Comparison of ENCODE assay signal across 13 cellular contexts in the genomic region with DNA sequence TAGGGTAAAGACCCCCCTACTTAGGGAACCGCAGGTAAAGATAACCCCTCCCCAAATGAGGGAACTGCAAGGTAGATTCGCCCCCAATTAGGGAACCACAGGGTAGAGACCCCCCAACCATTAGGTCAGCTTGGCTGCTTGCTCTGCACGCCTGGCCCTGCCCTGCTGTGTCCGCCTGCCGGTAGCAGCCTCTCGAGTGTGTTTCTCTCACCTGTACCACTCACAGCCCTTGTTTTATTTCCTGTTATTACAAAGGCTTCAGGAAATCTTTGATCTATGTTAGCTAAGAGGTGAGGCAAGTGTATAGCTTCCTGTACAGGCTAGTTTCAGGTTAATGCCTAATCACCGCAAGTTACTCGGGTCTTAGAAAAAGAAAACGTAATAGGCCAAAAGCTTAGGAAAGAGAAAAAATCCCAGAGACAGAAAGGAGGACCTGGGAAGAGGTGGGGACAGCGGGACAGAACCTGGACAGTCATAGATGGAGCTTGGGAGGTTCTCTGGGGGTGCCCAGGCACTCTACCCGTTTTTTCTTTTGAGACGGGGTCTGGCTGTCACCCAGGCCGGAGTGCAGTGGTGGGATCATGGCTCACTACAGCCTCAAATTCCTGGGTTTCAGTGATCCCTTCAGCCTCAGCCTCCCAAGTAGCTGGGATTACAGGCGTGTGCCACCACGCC. TPM values are rescaled to one million over a fixed set of nuclear protein-coding genes. Genes with fewer than 3 reads are reported as not detected.
A peak's percentile ranks its signal among the peaks of the same experiment; 100 is the strongest.
DNase-seq lines count a peak whose midpoint lies in the region; ATAC-seq and TF ChIP-seq lines count a peak whose summit lies in the region.
"Had no signal": no experiment of that assay in that cellular context is flagged by ENCODE, and none has a peak within 500 bp of the region (broad histone marks: within the 10 kb centered on the region; RNA-seq: fewer than 3 reads in every experiment).

No MANE protein-coding gene starts in this region.

- no peak overlapping the region for H2AFZ ChIP-seq in osteoblast (ENCODE audit: low read length)

- DNase-seq in activated CD4-positive, alpha-beta T cell treated with anti-CD3 and anti-CD28 coated beads, Interleukin-2, amount 10 ng/mL, durations not matched to agents 24 days and 14 days: peak; percentile 80
- DNase-seq in activated naive CD8-positive, alpha-beta T cell treated with anti-CD3 and anti-CD28 coated beads for 36 hours: peak; percentile 21
- DNase-seq in osteoblast (ENCODE audit: insufficient read length, low spot score, missing footprints) (peak; percentile 82), NCI-H446 (lab: John Stamatoyannopoulos, UW) (no peak), dermis blood vessel endothelial cell (no peak), COR-L47 (lab: John Stamatoyannopoulos, UW) (no peak)
- DNase-seq: activated B cell treated with CpG ODN at 0.5 μM for 24 hours, brain microvascular endothelial cell, NCI-H446 treated with DMSO at 0.1 percent for 48 hours had no signal

- H3K36me3 ChIP-seq in osteoblast (ENCODE audit: insufficient read depth, low read length): peaks cover 87% of the 10 kb centered on the region

- H3K27ac Mint-ChIP-seq in IgD-negative memory B cell: peak overlapping the region in 1 of 3 donors; percentile 91
- peak overlapping the region; percentile 86 for H3K27ac Mint-ChIP-seq in activated CD4-positive, alpha-beta T cell treated with anti-CD3 and anti-CD28 coated beads, Interleukin-2, amount 10 ng/mL, durations not matched to agents 24 days and 14 days
- H3K27ac Mint-ChIP-seq in activated naive CD8-positive, alpha-beta T cell treated with anti-CD3 and anti-CD28 coated beads for 36 hours: peak overlapping the region; percentile 92
- H3K27ac Mint-ChIP-seq: activated B cell treated with CpG ODN at 0.5 μM for 24 hours had no signal

- no peaks in the 10 kb centered on the region for H3K27me3 Mint-ChIP-seq in IgD-negative memory B cell
- no peaks in the 10 kb centered on the region for H3K27me3 Mint-ChIP-seq in activated CD4-positive, alpha-beta T cell treated with anti-CD3 and anti-CD28 coated beads, Interleukin-2, amount 10 ng/mL, durations not matched to agents 24 days and 14 days
- H3K27me3 Mint-ChIP-seq in activated naive CD8-positive, alpha-beta T cell treated with anti-CD3 and anti-CD28 coated beads for 36 hours: no peaks in the 10 kb centered on the region
- H3K27me3 Mint-ChIP-seq: activated B cell treated with CpG ODN at 0.5 μM for 24 hours had no signal

- H3K4me2 ChIP-seq in osteoblast (ENCODE audit: insufficient read depth, low read length): no peak overlapping the region

- no peaks in the 10 kb centered on the region for H3K27me3 ChIP-seq in osteoblast (ENCODE audit: insufficient read depth, low read length)
- H3K27me3 ChIP-seq: brain microvascular endothelial cell, right atrium auricular region had no signal

- H3K79me2 ChIP-seq in osteoblast (ENCODE audit: insufficient read depth, low read length): no peaks in the 10 kb centered on the region

- H3K4me1 Mint-ChIP-seq in IgD-negative memory B cell: peaks cover 0 to 6% (median 3%) of the 10 kb centered on the region in 3 donors
- H3K4me1 Mint-ChIP-seq in activated CD4-positive, alpha-beta T cell treated with anti-CD3 and anti-CD28 coated beads, Interleukin-2, amount 10 ng/mL, durations not matched to agents 24 days and 14 days: peaks cover 18% of the 10 kb centered on the region
- H3K4me1 Mint-ChIP-seq in activated naive CD8-positive, alpha-beta T cell treated with anti-CD3 and anti-CD28 coated beads for 36 hours: peaks cover 27% of the 10 kb centered on the region
- H3K4me1 Mint-ChIP-seq: activated B cell treated with CpG ODN at 0.5 μM for 24 hours had no signal

- no peak overlapping the region for H3K27ac ChIP-seq in osteoblast (ENCODE audit: low read depth, low read length)
- H3K27ac ChIP-seq: brain microvascular endothelial cell, C4-2B, right atrium auricular region had no signal

- H3K4me3 Mint-ChIP-seq in IgD-negative memory B cell: peak overlapping the region in 3 of 4 donors; percentile 6 to 86 (median 54)
- H3K4me3 Mint-ChIP-seq in activated CD4-positive, alpha-beta T cell treated with anti-CD3 and anti-CD28 coated beads, Interleukin-2, amount 10 ng/mL, durations not matched to agents 24 days and 14 days: peak overlapping the region; percentile 69
- peak overlapping the region; percentile 52 for H3K4me3 Mint-ChIP-seq in activated naive CD8-positive, alpha-beta T cell treated with anti-CD3 and anti-CD28 coated beads for 36 hours
- H3K4me3 Mint-ChIP-seq: activated B cell treated with CpG ODN at 0.5 μM for 24 hours had no signal

- H3K36me3 Mint-ChIP-seq in IgD-negative memory B cell: peaks cover 1% of the 10 kb centered on the region
- H3K36me3 Mint-ChIP-seq in activated CD4-positive, alpha-beta T cell treated with anti-CD3 and anti-CD28 coated beads, Interleukin-2, amount 10 ng/mL, durations not matched to agents 24 days and 14 days (ENCODE audit: low read depth): peaks cover 70% of the 10 kb centered on the region
- peaks cover 52% of the 10 kb centered on the region for H3K36me3 Mint-ChIP-seq in activated naive CD8-positive, alpha-beta T cell treated with anti-CD3 and anti-CD28 coated beads for 36 hours

- no peaks in the 10 kb centered on the region for H3K9me3 ChIP-seq in osteoblast (ENCODE audit: low read depth, low read length)
- H3K9me3 ChIP-seq: right atrium auricular region had no signal

- H3K4me3 ChIP-seq in osteoblast (ENCODE audit: insufficient read depth, low read length): no peak overlapping the region
- H3K4me3 ChIP-seq: right atrium auricular region had no signal

- no peaks in the 10 kb centered on the region for H4K20me1 ChIP-seq in osteoblast (ENCODE audit: insufficient read depth, low read length)

- no peaks in the 10 kb centered on the region for H3K9me3 Mint-ChIP-seq in IgD-negative memory B cell
- H3K9me3 Mint-ChIP-seq in activated CD4-positive, alpha-beta T cell treated with anti-CD3 and anti-CD28 coated beads, Interleukin-2, amount 10 ng/mL, durations not matched to agents 24 days and 14 days: no peaks in the 10 kb centered on the region
- no peaks in the 10 kb centered on the region for H3K9me3 Mint-ChIP-seq in activated naive CD8-positive, alpha-beta T cell treated with anti-CD3 and anti-CD28 coated beads for 36 hours
- H3K9me3 Mint-ChIP-seq: activated B cell treated with CpG ODN at 0.5 μM for 24 hours had no signal

- no peak for TF ChIP-seq CTCF in osteoblast (IDR thresholded peaks at IDR 0.05; ENCODE audit: extremely low read depth, low read depth, low read length)

- intact Hi-C loops in activated CD4-positive, alpha-beta T cell treated with anti-CD3 and anti-CD28 coated beads, Interleukin-2, amount 10 ng/mL, durations not matched to agents 24 days and 14 days (cut with micrococcal nuclease): no loop called here

- no peaks in the 10 kb centered on the region for H3K4me1 ChIP-seq in osteoblast (ENCODE audit: insufficient read depth, low read length)
- H3K4me1 ChIP-seq: right atrium auricular region had no signal

- ATAC-seq in HG03469 (IDR thresholded peaks at IDR 0.05; ENCODE audit: unreplicated experiment): no peak

RNA-seq across cellular contexts. Expression of gene EIF3G, which starts 23.1 kb away (rescaled TPM):
- 214 TPM for polyA plus RNA-seq in IgD-negative memory B cell
- 335 and 341 TPM in 2 replicates for total RNA-seq in activated CD4-positive, alpha-beta T cell treated with anti-CD3 and anti-CD28 coated beads, Interleukin-2, amount 10 ng/mL, durations not matched to agents 24 days and 14 days
- total RNA-seq in activated naive CD8-positive, alpha-beta T cell treated with anti-CD3 and anti-CD28 coated beads for 36 hours: 100 to 1,000 TPM; 287 to 293 TPM
- total RNA-seq in osteoblast: 226 and 252 TPM in 2 replicates
- 307 and 366 TPM in 2 replicates for total RNA-seq in dermis blood vessel endothelial cell

RNA-seq across cellular contexts. Expression of gene P2RY11, which starts 31.3 kb away (rescaled TPM):
- polyA plus RNA-seq in IgD-negative memory B cell: 3.3 TPM
- total RNA-seq in activated CD4-positive, alpha-beta T cell treated with anti-CD3 and anti-CD28 coated beads, Interleukin-2, amount 10 ng/mL, durations not matched to agents 24 days and 14 days: 61.1 and 62.5 TPM in 2 replicates
- total RNA-seq in activated naive CD8-positive, alpha-beta T cell treated with anti-CD3 and anti-CD28 coated beads for 36 hours: 10 to 100 TPM; 57.8 to 64.0 TPM
- total RNA-seq in osteoblast (2.1 and 2.2 TPM in 2 replicates), dermis blood vessel endothelial cell (2.6 and 4.6 TPM in 2 replicates)

RNA-seq across cellular contexts. Expression of gene PPAN, which starts 36.7 kb away (rescaled TPM):
- 37.5 TPM for polyA plus RNA-seq in IgD-negative memory B cell
- total RNA-seq in activated CD4-positive, alpha-beta T cell treated with anti-CD3 and anti-CD28 coated beads, Interleukin-2, amount 10 ng/mL, durations not matched to agents 24 days and 14 days: 222 and 232 TPM in 2 replicates
- 100 to 1,000 TPM; 214 to 227 TPM for total RNA-seq in activated naive CD8-positive, alpha-beta T cell treated with anti-CD3 and anti-CD28 coated beads for 36 hours
- 19.2 and 20.9 TPM in 2 replicates for total RNA-seq in osteoblast
- total RNA-seq in dermis blood vessel endothelial cell: 23.4 and 25.4 TPM in 2 replicates

RNA-seq across cellular contexts. Expression of gene ANGPTL6, which starts 40.4 kb away (rescaled TPM):
- 1.3 TPM for polyA plus RNA-seq in IgD-negative memory B cell
- total RNA-seq in activated CD4-positive, alpha-beta T cell treated with anti-CD3 and anti-CD28 coated beads, Interleukin-2, amount 10 ng/mL, durations not matched to agents 24 days and 14 days: 9.9 and 11.4 TPM in 2 replicates
- total RNA-seq in activated naive CD8-positive, alpha-beta T cell treated with anti-CD3 and anti-CD28 coated beads for 36 hours: 1 to 10 TPM; 8.5 to 9.8 TPM
- not detected in 2 replicates for total RNA-seq in osteoblast
- 0.28 and 0.68 TPM in 2 replicates for total RNA-seq in dermis blood vessel endothelial cell

RNA-seq across cellular contexts. Expression of gene DNMT1, which starts 51.9 kb away (rescaled TPM):
- 74.6 TPM for polyA plus RNA-seq in IgD-negative memory B cell
- 410 and 414 TPM in 2 replicates for total RNA-seq in activated CD4-positive, alpha-beta T cell treated with anti-CD3 and anti-CD28 coated beads, Interleukin-2, amount 10 ng/mL, durations not matched to agents 24 days and 14 days
- total RNA-seq in activated naive CD8-positive, alpha-beta T cell treated with anti-CD3 and anti-CD28 coated beads for 36 hours: 100 to 1,000 TPM; 337 to 352 TPM
- 24.2 and 33.7 TPM in 2 replicates for total RNA-seq in osteoblast
- 37.9 and 67.9 TPM in 2 replicates for total RNA-seq in dermis blood vessel endothelial cell

Comparison
In these comparisons a context has a peak if more than half of its experiments do, and no peak if none do; other contexts are left out.
1. DNase-seq: peak in activated CD4-positive, alpha-beta T cell treated with anti-CD3 and anti-CD28 coated beads, Interleukin-2, amount 10 ng/mL, durations not matched to agents 24 days and 14 days (single experiment), activated naive CD8-positive, alpha-beta T cell treated with anti-CD3 and anti-CD28 coated beads for 36 hours (single experiment) and osteoblast (single experiment); none in NCI-H446 (0 of 2), dermis blood vessel endothelial cell (single experiment) and COR-L47 (single experiment).
2. RNA of gene P2RY11, which starts 31.3 kb away (total RNA-seq): 57.8 to 64.0 TPM in activated naive CD8-positive, alpha-beta T cell treated with anti-CD3 and anti-CD28 coated beads for 36 hours and 61.1 to 62.5 TPM in activated CD4-positive, alpha-beta T cell treated with anti-CD3 and anti-CD28 coated beads, Interleukin-2, amount 10 ng/mL, durations not matched to agents 24 days and 14 days; 2.6 to 4.6 TPM in dermis blood vessel endothelial cell and 2.1 to 2.2 TPM in osteoblast; every median in the first group is over 10 times any median in the second.
3. Peak in every context shown above with its lines, with median percentiles within 50 percentile points of each other: H3K4me3 Mint-ChIP-seq.